ENCODE assay signal across 8 cellular contexts in genomic region chr17:28812136-28812979, GRCh38. TPM values are rescaled to one million over a fixed set of nuclear protein-coding genes. Genes with fewer than 3 reads are reported as not detected.
DNase-seq lines count a peak whose midpoint lies in the region; ATAC-seq and TF ChIP-seq lines count a peak whose summit lies in the region.

No MANE protein-coding gene starts in this region.

- TF ChIP-seq CTCF in fibroblast of the aortic adventitia (IDR thresholded peaks at IDR 0.05; ENCODE audit: insufficient read depth, low read length): no peak
- TF ChIP-seq CTCF in nephron (IDR thresholded peaks at IDR 0.05; ENCODE audit: unreplicated experiment in 3 of 3): no peak

- H3K4me1 Mint-ChIP-seq in nephron: peaks cover 26% of the 10 kb centered on the region

- peak; percentile 100 for ATAC-seq in stimulated activated naive CD8-positive, alpha-beta T cell treated with anti-CD3 and anti-CD28 coated beads, Interleukin-15, Interleukin-2, amounts not matched to agents 100 U/mL and 50 U/mL, for 24 hours

- H3K27me3 Mint-ChIP-seq in nephron (ENCODE audit: low read depth): no peaks in the 10 kb centered on the region

- peak overlapping the region; percentile 94 to 98 (median 95) for H3K27ac Mint-ChIP-seq in nephron

- peaks cover 7% of the 10 kb centered on the region for H3K36me3 Mint-ChIP-seq in nephron (ENCODE audit: low read depth)

- H3K4me3 Mint-ChIP-seq in nephron: peak overlapping the region; percentile 93 to 94 (median 94)

- DNase-seq in Daoy (ENCODE audit: low read depth) (peak; percentile 99), GOT3 (lab: John Stamatoyannopoulos, UW) (peak; percentile 87), LHCN-M2 (ENCODE audit: low read depth) (peak; percentile 96), RPMI8226 (peak; percentile 97), fibroblast of the aortic adventitia (ENCODE audit: low read depth) (peak; percentile 95)
- peak; percentile 94 for DNase-seq in activated T-helper 9 cell treated with anti-CD3 and anti-CD28 coated beads, Interleukin-2, amount 50 U/mL, for 16 hours (ENCODE audit: low read depth)
- DNase-seq in stimulated activated naive CD8-positive, alpha-beta T cell treated with anti-CD3 and anti-CD28 coated beads, Interleukin-15, Interleukin-2, amounts not matched to agents 100 U/mL and 50 U/mL, for 24 hours: peak; percentile 98

- H3K9me3 Mint-ChIP-seq in nephron: no peaks in the 10 kb centered on the region

- H3K4me3 ChIP-seq in fibroblast of the aortic adventitia (ENCODE audit: low read depth, low read length): peak overlapping the region; percentile 92

RNA-seq across cellular contexts. Expression of gene FAM222B, which starts 30.2 kb away (rescaled TPM):
- total RNA-seq in Daoy (2014; rRNA removed; shearing (Covaris generic)): 2.3 and 3.1 TPM in 2 replicates
- total RNA-seq in LHCN-M2 (2014; rRNA removed): 16.2 and 18.0 TPM in 2 replicates
- polyA plus RNA-seq in LHCN-M2 (2012): 18.1 TPM
- 1.6 and 7.0 TPM in 2 replicates for total RNA-seq in fibroblast of the aortic adventitia (ENCODE audit: low replicate concordance)

RNA-seq across cellular contexts. Expression of gene ERAL1, which starts 42.5 kb away (rescaled TPM):
- total RNA-seq in Daoy (2014; rRNA removed; shearing (Covaris generic)): 26.4 and 38.4 TPM in 2 replicates
- 41.3 and 49.2 TPM in 2 replicates for total RNA-seq in LHCN-M2 (2014; rRNA removed)
- 44.2 TPM for polyA plus RNA-seq in LHCN-M2 (2012)
- total RNA-seq in fibroblast of the aortic adventitia (ENCODE audit: low replicate concordance): 16.3 and 38.1 TPM in 2 replicates

Comparison
In these comparisons a context has a peak if more than half of its experiments do, and no peak if none do; other contexts are left out.
1. Peak in every context shown above with its lines: DNase-seq, ATAC-seq and H3K4me3 ChIP-seq.